13 cellular contexts compared by ENCODE assay signal in genomic region chr18:74540689-74541421, GRCh38. TPM values are rescaled to one million over a fixed set of nuclear protein-coding genes. Genes with fewer than 3 reads are reported as not detected.
DNase-seq lines count a peak whose midpoint lies in the region; ATAC-seq and TF ChIP-seq lines count a peak whose summit lies in the region.
"Had no signal": no experiment of that assay in that cellular context is flagged by ENCODE, and none has a peak within 500 bp of the region (broad histone marks: within the 10 kb centered on the region; RNA-seq: fewer than 3 reads in every experiment).

No MANE protein-coding gene starts in this region.

- peaks cover 0 to 8% (median 0%) of the 10 kb centered on the region in 5 donors for H3K27me3 Mint-ChIP-seq in naive thymus-derived CD4-positive, alpha-beta T cell

- WGBS in esophagus squamous epithelium, 2 donors, result 61 to 76% methylated on average over 7 to 14 of the region's 20 CpGs

- CTCF ChIA-PET in naive thymus-derived CD4-positive, alpha-beta T cell (lab: Charles Lee), result interaction anchor here (1.2 kb wide), 1 partner anchor 344 kb away, joined by 3 read pairs; no protein-coding TSS in a partner anchor

- H3K9me3 Mint-ChIP-seq in naive thymus-derived CD4-positive, alpha-beta T cell, result peaks cover 0 to 4% (median 0%) of the 10 kb centered on the region in 11 donors

- no peaks in the 10 kb centered on the region for H3K4me1 Mint-ChIP-seq in naive thymus-derived CD4-positive, alpha-beta T cell

- ATAC-seq in GM18867 (IDR thresholded peaks at IDR 0.05; ENCODE audit: unreplicated experiment), result peak; percentile 55
- peak; percentile 32 for ATAC-seq in naive thymus-derived CD4-positive, alpha-beta T cell
- ATAC-seq in HG03045 (IDR thresholded peaks at IDR 0.05; ENCODE audit: unreplicated experiment), result no peak

- intact Hi-C loops in naive thymus-derived CD4-positive, alpha-beta T cell (cut with micrococcal nuclease), result no loop called here
- intact Hi-C loops in esophagus squamous epithelium (cut with DNase I), result no loop called here

- no peak for TF ChIP-seq CTCF in esophagus squamous epithelium (IDR thresholded peaks at IDR 0.05)

- H3K27ac ChIP-seq in duodenal mucosa (ENCODE audit: low read depth, low read length), result peak overlapping the region; percentile 74
- H3K27ac ChIP-seq in naive thymus-derived CD4-positive, alpha-beta T cell (ENCODE audit: low read depth, low read length), result no peak overlapping the region
- no peak overlapping the region for H3K27ac ChIP-seq in esophagus squamous epithelium

- H3K36me3 Mint-ChIP-seq in naive thymus-derived CD4-positive, alpha-beta T cell, result no peaks in the 10 kb centered on the region

- no peaks in the 10 kb centered on the region for H3K9me3 ChIP-seq in duodenal mucosa (ENCODE audit: control insufficient read depth in 1 of 2, low read length in 2 of 2)
- H3K9me3 ChIP-seq in naive thymus-derived CD4-positive, alpha-beta T cell (ENCODE audit: control insufficient read depth in 2 of 3, low read length in 3 of 3), result no peaks in the 10 kb centered on the region
- no peaks in the 10 kb centered on the region for H3K9me3 ChIP-seq in esophagus squamous epithelium
- no peaks in the 10 kb centered on the region for H3K9me3 ChIP-seq in HAP-1
- H3K9me3 ChIP-seq: BE2C had no signal

- DNase-seq in NCI-H345 (lab: John Stamatoyannopoulos, UW) (peak; percentile 36), esophagus squamous epithelium (lab: John Stamatoyannopoulos, UW) (no peak), HAP-1 (ENCODE audit: low spot score in 2 of 2) (no peak), MV-4-11 (lab: John Stamatoyannopoulos, UW) (no peak)
- no peak for DNase-seq in naive thymus-derived CD4-positive, alpha-beta T cell
- DNase-seq: BE2C; NCI-H446 treated with DMSO at 0.1 percent for 48 hours; stimulated activated CD4-positive, alpha-beta T cell treated with anti-CD3 and anti-CD28 coated beads, Interleukin-1b, Interleukin-23, amount 100 ng/mL, for 48 hours had no signal

- no peak for TF ChIP-seq POLR2A in esophagus squamous epithelium (IDR thresholded peaks at IDR 0.05)

- POLR2A ChIA-PET in naive thymus-derived CD4-positive, alpha-beta T cell (lab: Charles Lee), result interaction anchor here (0.6 kb wide), 1 partner anchor 9 kb away, joined by 3 read pairs; no protein-coding TSS in a partner anchor

- peaks cover 22 to 25% of the 10 kb centered on the region in 2 donors for H3K4me1 ChIP-seq in duodenal mucosa (ENCODE audit: control insufficient read depth in 1 of 2, insufficient read depth in 2 of 2, low read length in 2 of 2)
- no peaks in the 10 kb centered on the region for H3K4me1 ChIP-seq in naive thymus-derived CD4-positive, alpha-beta T cell (ENCODE audit: control insufficient read depth in 2 of 2, insufficient read depth in 2 of 2, low read length in 2 of 2)
- H3K4me1 ChIP-seq in esophagus squamous epithelium, result no peaks in the 10 kb centered on the region
- no peaks in the 10 kb centered on the region for H3K4me1 ChIP-seq in HAP-1
- H3K4me1 ChIP-seq: BE2C had no signal

- H3K4me3 Mint-ChIP-seq in naive thymus-derived CD4-positive, alpha-beta T cell, result no peak overlapping the region

- H3K4me3 ChIP-seq in duodenal mucosa (ENCODE audit: low read depth in 1 of 2, low read length in 2 of 2), result no peak overlapping the region
- H3K4me3 ChIP-seq in naive thymus-derived CD4-positive, alpha-beta T cell (ENCODE audit: low read length), result no peak overlapping the region
- H3K4me3 ChIP-seq in esophagus squamous epithelium, result no peak overlapping the region
- H3K4me3 ChIP-seq in HAP-1, result no peak overlapping the region

- in situ Hi-C loops in HAP-1 (cut with MboI; ENCODE audit: low sequenced_read_pairs), result no loop called here

- no peaks in the 10 kb centered on the region for H3K36me3 ChIP-seq in duodenal mucosa (ENCODE audit: control insufficient read depth in 1 of 2, insufficient read depth in 2 of 2, low read length in 2 of 2)
- no peaks in the 10 kb centered on the region for H3K36me3 ChIP-seq in naive thymus-derived CD4-positive, alpha-beta T cell (ENCODE audit: control insufficient read depth in 2 of 3, insufficient read depth in 3 of 3, low read length in 3 of 3)
- no peaks in the 10 kb centered on the region for H3K36me3 ChIP-seq in esophagus squamous epithelium
- H3K36me3 ChIP-seq in HAP-1 (replicated peaks), result no peaks in the 10 kb centered on the region
- H3K36me3 ChIP-seq: BE2C had no signal

- no peak overlapping the region for H3K27ac Mint-ChIP-seq in naive thymus-derived CD4-positive, alpha-beta T cell

- H3K9ac ChIP-seq in duodenal mucosa (ENCODE audit: low read depth in 1 of 2, low read length in 2 of 2), result peak overlapping the region in 1 of 2 donors; percentile 16

- H3K27me3 ChIP-seq in duodenal mucosa (ENCODE audit: control insufficient read depth in 1 of 2, insufficient read depth in 2 of 2, low read length in 2 of 2), result no peaks in the 10 kb centered on the region
- H3K27me3 ChIP-seq in naive thymus-derived CD4-positive, alpha-beta T cell (ENCODE audit: control insufficient read depth in 2 of 2, insufficient read depth in 2 of 2, low read length in 2 of 2), result no peaks in the 10 kb centered on the region
- H3K27me3 ChIP-seq in esophagus squamous epithelium, result peaks cover 0 to 10% (median 0%) of the 10 kb centered on the region in 4 donors
- no peaks in the 10 kb centered on the region for H3K27me3 ChIP-seq in HAP-1 (ENCODE audit: low read depth)
- H3K27me3 ChIP-seq: BE2C had no signal

RNA-seq across cellular contexts. Expression of gene CNDP1, which starts 6.6 kb away (rescaled TPM):
- total RNA-seq in naive thymus-derived CD4-positive, alpha-beta T cell, result under 1 TPM in 2 of 5 experiments, not detected in 3; 0.19 to 0.34 TPM
- under 1 TPM in 1 of 2 donors, not detected in 1; 0.12 TPM for polyA plus RNA-seq in naive thymus-derived CD4-positive, alpha-beta T cell
- not detected for total RNA-seq in esophagus squamous epithelium
- total RNA-seq: HT1080 had no signal
- polyA plus RNA-seq: keratinocyte had no signal

RNA-seq across cellular contexts. Expression of gene CNDP2, which starts 44.7 kb away (rescaled TPM):
- total RNA-seq in naive thymus-derived CD4-positive, alpha-beta T cell, result 100 to 1,000 TPM; 112 to 169 (median 148) TPM
- 100 to 1,000 TPM in 1 of 2 donors, 10 to 100 TPM in 1; 87.7 to 131 TPM for polyA plus RNA-seq in naive thymus-derived CD4-positive, alpha-beta T cell
- 100 to 1,000 TPM in 2 of 4 donors, 10 to 100 TPM in 2; 66.6 to 136 (median 87.9) TPM for total RNA-seq in esophagus squamous epithelium

RNA-seq across cellular contexts. Expression of gene ZNF407, which starts 56.8 kb away (rescaled TPM):
- 10 to 100 TPM; 23.1 to 31.3 (median 29.7) TPM for total RNA-seq in naive thymus-derived CD4-positive, alpha-beta T cell
- 1 to 10 TPM; 6.8 to 8.7 TPM for polyA plus RNA-seq in naive thymus-derived CD4-positive, alpha-beta T cell
- total RNA-seq in esophagus squamous epithelium, result 10 to 100 TPM in 2 of 4 donors, 1 to 10 TPM in 2; 6.4 to 21.2 (median 13.1) TPM
